1 cellular context compared by ENCODE assay signal in genomic region chr1:204714861-204715511, GRCh38.
A peak's percentile ranks its signal among the peaks of the same experiment; 100 is the strongest.
TF ChIP-seq lines count a peak whose summit lies in the region.

No MANE protein-coding gene starts in this region.

TF ChIP-seq in K562, 482 proteins besides CTCF, POLR2A, EP300 and RAD21 (continued from another document):
- TF ChIP-seq ZNF639 (CRISPR knock-in tag; conservative IDR thresholded peaks at IDR 0.05 in 1 of 2, IDR thresholded peaks at IDR 0.05 in 1 of 2), result no peak
- no peak for TF ChIP-seq GMEB1 (CRISPR knock-in tag; IDR thresholded peaks at IDR 0.05)
- no peak for TF ChIP-seq AFF1 (IDR thresholded peaks at IDR 0.05; ENCODE audit: low read depth in 1 of 2, partially characterized antibody in 2 of 2)
- TF ChIP-seq SOX6 (IDR thresholded peaks at IDR 0.05), result 0 out of 2 replicates have a peak, but pooled peaks have one; percentile 6
- TF ChIP-seq PREB (CRISPR knock-in tag; IDR thresholded peaks at IDR 0.05), result no peak
- TF ChIP-seq RBM15 (IDR thresholded peaks at IDR 0.05; ENCODE audit: insufficient read depth, low read length), result no peak
- TF ChIP-seq ZNF165 (CRISPR knock-in tag; IDR thresholded peaks at IDR 0.05; ENCODE audit: borderline replicate concordance), result no peak
- no peak for TF ChIP-seq KDM4B (IDR thresholded peaks at IDR 0.05; ENCODE audit: borderline replicate concordance in 2 of 2, low read depth in 1 of 2)
- peak; percentile 24; the same call in 1 of the 2 replicates for TF ChIP-seq ETV1 (tag; conservative IDR thresholded peaks at IDR 0.05; ENCODE audit: low read depth)
- no peak for TF ChIP-seq NONO (IDR thresholded peaks at IDR 0.05; ENCODE audit: low read depth in 2 of 2, low read length in 1 of 2)
- TF ChIP-seq GTF2E2 (tag; IDR thresholded peaks at IDR 0.05), result no peak
- TF ChIP-seq SNAPC5 (CRISPR knock-in tag; IDR thresholded peaks at IDR 0.05), result no peak
- no peak for TF ChIP-seq THRAP3 (IDR thresholded peaks at IDR 0.05; ENCODE audit: borderline replicate concordance)
- 0 out of 2 replicates have a peak, but pooled peaks have one; percentile 10 for TF ChIP-seq CREM (IDR thresholded peaks at IDR 0.05; ENCODE audit: low read depth)
- TF ChIP-seq ZNF23 (CRISPR knock-in tag; IDR thresholded peaks at IDR 0.05), result no peak
- no peak for TF ChIP-seq HDAC3 (IDR thresholded peaks at IDR 0.05; ENCODE audit: borderline replicate concordance, partially characterized antibody)
- TF ChIP-seq SNRNP70 (optimal IDR thresholded peaks at IDR 0.05; ENCODE audit: low read depth, low read length), result no peak
- 0 out of 2 replicates have a peak, but pooled peaks have one; percentile 37 for TF ChIP-seq ZNF584 (CRISPR knock-in tag; IDR thresholded peaks at IDR 0.05; ENCODE audit: low read depth)
- TF ChIP-seq MAX (CRISPR knock-in tag; IDR thresholded peaks at IDR 0.05), result 0 out of 2 replicates have a peak, but pooled peaks have one; percentile 38
- no peak for TF ChIP-seq ZKSCAN8 (CRISPR knock-in tag; IDR thresholded peaks at IDR 0.05)
- TF ChIP-seq FOXP1 (CRISPR knock-in tag; IDR thresholded peaks at IDR 0.05), result no peak
- no peak for TF ChIP-seq ZZZ3 (IDR thresholded peaks at IDR 0.05)
- no peak for TF ChIP-seq TCFL5 (CRISPR knock-in tag; conservative IDR thresholded peaks at IDR 0.05)
- 0 out of 2 replicates have a peak, but pooled peaks have one; percentile 42 for TF ChIP-seq MECOM (CRISPR knock-in tag; IDR thresholded peaks at IDR 0.05)
- TF ChIP-seq ZNF407 (IDR thresholded peaks at IDR 0.05; ENCODE audit: low read depth), result no peak
- TF ChIP-seq ZBTB9 (CRISPR knock-in tag; IDR thresholded peaks at IDR 0.05), result no peak
- no peak for TF ChIP-seq PRPF4 (IDR thresholded peaks at IDR 0.05; ENCODE audit: insufficient read depth, low read depth, low read length, poor library complexity, severe bottlenecking)
- TF ChIP-seq SPI1 (IDR thresholded peaks at IDR 0.05; ENCODE audit: borderline replicate concordance, low read depth, low read length), result peak; percentile 75
- no peak for TF ChIP-seq ZNF512 (tag; IDR thresholded peaks at IDR 0.05)
- TF ChIP-seq CXXC5 (CRISPR knock-in tag; IDR thresholded peaks at IDR 0.05), result 0 out of 2 replicates have a peak, but pooled peaks have one; percentile 20
- no peak for TF ChIP-seq SMAD1 (IDR thresholded peaks at IDR 0.05; ENCODE audit: low read depth, low read length, partially characterized antibody)
- TF ChIP-seq JUND (IDR thresholded peaks at IDR 0.05; ENCODE audit: borderline replicate concordance, low read depth, low read length), result no peak
- no peak for TF ChIP-seq JUND (tag; IDR thresholded peaks at IDR 0.05; ENCODE audit: borderline replicate concordance, low read depth, low read length)
- TF ChIP-seq U2AF2 (optimal IDR thresholded peaks at IDR 0.05; ENCODE audit: low read depth, low read length), result no peak
